ENCODE assay signal across 9 cellular contexts in the genomic region with DNA sequence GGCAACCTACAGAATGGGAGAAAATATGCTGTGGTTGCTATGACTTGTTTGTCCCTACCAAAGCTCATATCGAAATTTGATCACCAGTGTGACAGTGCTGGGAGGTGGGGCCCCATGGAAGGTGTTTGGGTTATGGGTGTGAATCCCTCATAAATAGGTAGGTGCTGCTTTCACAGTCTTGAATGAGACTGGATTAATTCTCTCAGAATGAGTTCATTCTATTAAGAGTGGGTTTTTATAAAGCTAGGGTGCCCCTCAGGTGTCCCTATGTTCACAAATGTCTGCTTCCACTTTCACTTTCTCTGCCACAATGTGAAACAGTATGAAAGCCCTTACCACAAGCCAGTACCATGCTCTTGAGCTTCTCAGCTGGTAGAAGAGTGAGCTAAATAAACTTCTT.
DNase-seq lines count a peak whose midpoint lies in the region; ATAC-seq, FAIRE-seq and TF ChIP-seq lines count a peak whose summit lies in the region.
"Had no signal": no experiment of that assay in that cellular context is flagged by ENCODE, and none has a peak within 500 bp of the region (broad histone marks: within the 10 kb centered on the region; RNA-seq: fewer than 3 reads in every experiment).

No MANE protein-coding gene starts in this region.

- TF ChIP-seq POLR2A in H54 (IDR thresholded peaks at IDR 0.05; ENCODE audit: low read depth, low read length), result no peak

- ATAC-seq in HG03159 (IDR thresholded peaks at IDR 0.05; ENCODE audit: unreplicated experiment), result peak; percentile 74

- peak; percentile 52 for DNase-seq in activated naive CD4-positive, alpha-beta T cell treated with Interleukin-2 at 50 U/mL for 16 hours
- no peak for DNase-seq in activated naive CD4-positive, alpha-beta T cell (lab: John Stamatoyannopoulos, UW)
- peak; percentile 5 for DNase-seq in amniotic epithelial cell (ENCODE audit: low read depth)
- DNase-seq in iPS-NIHi11 (ENCODE audit: low spot score), result no peak
- no peak for DNase-seq in cortex of kidney (lab: John Stamatoyannopoulos, UW)
- DNase-seq in NCI-H1105 treated with DMSO at 0.1 percent for 48 hours (lab: John Stamatoyannopoulos, UW), result no peak
- DNase-seq in H54 (ENCODE audit: insufficient read length, low spot score), result no peak
- DNase-seq: DMS 273 treated with DMSO at 0.1 percent for 48 hours had no signal

- no peak for FAIRE-seq in H54 (lab: Jason Lieb, UNC)

Comparison
In these comparisons a context has a peak if more than half of its experiments do, and no peak if none do; other contexts are left out.
1. DNase-seq: peak in activated naive CD4-positive, alpha-beta T cell treated with Interleukin-2 at 50 U/mL for 16 hours (single experiment) and amniotic epithelial cell (single experiment); none in activated naive CD4-positive, alpha-beta T cell (0 of 4), iPS-NIHi11 (single experiment), cortex of kidney (single experiment), NCI-H1105 treated with DMSO at 0.1 percent for 48 hours (single experiment) and H54 (single experiment).